Comparison of ENCODE assay signal across 1 cellular context in genomic region chr7:46206474-46207060, GRCh38.
TF ChIP-seq lines count a peak whose summit lies in the region.

No MANE protein-coding gene starts in this region.

TF ChIP-seq in H1, 55 proteins besides CTCF, POLR2A, EP300 and RAD21:
- no peak for TF ChIP-seq SP4 (IDR thresholded peaks at IDR 0.05; ENCODE audit: low read length)
- TF ChIP-seq EGR1 (IDR thresholded peaks at IDR 0.05; ENCODE audit: borderline replicate concordance, low read depth, low read length), result no peak
- no peak for TF ChIP-seq TCF12 (IDR thresholded peaks at IDR 0.05; ENCODE audit: low read depth, low read length)
- no peak for TF ChIP-seq NANOG (IDR thresholded peaks at IDR 0.05; ENCODE audit: insufficient read depth, low read depth, low read length, poor library complexity, severe bottlenecking)
- no peak for TF ChIP-seq BCL11A (IDR thresholded peaks at IDR 0.05; ENCODE audit: low read depth in 2 of 2, low read length in 2 of 2)
- no peak for TF ChIP-seq SAP30 (IDR thresholded peaks at IDR 0.05; ENCODE audit: insufficient read depth, insufficient replicate concordance, low read length)
- no peak for TF ChIP-seq TBP (IDR thresholded peaks at IDR 0.05; ENCODE audit: low read depth, low read length)
- no peak for TF ChIP-seq KDM4A (IDR thresholded peaks at IDR 0.05; ENCODE audit: low read depth, low read length, severe bottlenecking)
- no peak for TF ChIP-seq FOSL1 (IDR thresholded peaks at IDR 0.05; ENCODE audit: insufficient read depth, low read depth, low read length)
